Comparison of ENCODE assay signal across 15 cellular contexts in the genomic region with DNA sequence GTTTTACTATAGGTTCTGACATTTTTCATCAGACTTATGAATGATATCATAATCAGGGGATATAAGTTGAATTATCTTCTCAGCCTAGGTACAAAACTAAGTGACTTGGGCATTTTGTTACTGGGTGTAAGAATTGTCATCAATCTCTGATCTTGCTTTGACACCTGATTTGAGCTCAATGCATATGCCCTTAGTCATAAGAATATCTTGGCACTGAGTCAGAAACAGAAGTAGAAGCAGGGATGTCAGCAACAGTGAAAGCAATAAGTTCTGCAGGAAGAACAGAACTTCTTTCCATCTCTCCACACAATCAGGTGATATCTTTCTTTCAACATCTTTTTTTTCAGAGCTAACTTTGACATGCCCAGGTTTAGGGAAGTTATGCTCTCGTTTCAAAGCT.
"Had no signal": no experiment of that assay in that cellular context is flagged by ENCODE, and none has a peak within 500 bp of the region (broad histone marks: within the 10 kb centered on the region; RNA-seq: fewer than 3 reads in every experiment).

No MANE protein-coding gene starts in this region.

- H3K4me3 ChIP-seq: colonic mucosa, lung, tibial nerve, vagina had no signal

- DNase-seq: activated B cell treated with CpG ODN at 0.5 μM for 24 hours; activated CD4-positive, alpha-beta T cell treated with anti-CD3 and anti-CD28 coated beads, Interleukin-2, amount 10 ng/mL, durations not matched to agents 24 days and 14 days; activated CD8-positive, alpha-beta T cell treated with anti-CD3 and anti-CD28 coated beads for 36 hours; activated naive CD4-positive, alpha-beta T cell treated with Interleukin-2 at 50 U/mL for 16 hours; activated naive CD8-positive, alpha-beta T cell treated with anti-CD3 and anti-CD28 coated beads, Interleukin-2, amount 10 ng/mL, durations not matched to agents 7 days and 5 days; activated T-cell treated with anti-CD3 and anti-CD28 coated beads, Interleukin-2, amount 50 U/mL, for 1 hour; anterior cingulate cortex; colonic mucosa; occipital lobe; stimulated activated CD4-positive, alpha-beta T cell treated with anti-CD3 and anti-CD28 coated beads, Interleukin-15, amount 100 ng/mL, for 24 hours; stimulated activated CD4-positive, alpha-beta T cell treated with anti-CD3 and anti-CD28 coated beads, Interleukin-2, amount 100 ng/mL, for 48 hours had no signal

- H3K4me1 ChIP-seq: colonic mucosa, tibial nerve, vagina had no signal

- FAIRE-seq: TTC549 had no signal

- H3K27ac ChIP-seq: colonic mucosa, tibial nerve, vagina had no signal

- H3K36me3 ChIP-seq: colonic mucosa, tibial nerve, vagina had no signal

- H3K27me3 ChIP-seq: colonic mucosa, tibial nerve, vagina had no signal
